Comparison of ENCODE assay signal across 18 cellular contexts in the genomic region with DNA sequence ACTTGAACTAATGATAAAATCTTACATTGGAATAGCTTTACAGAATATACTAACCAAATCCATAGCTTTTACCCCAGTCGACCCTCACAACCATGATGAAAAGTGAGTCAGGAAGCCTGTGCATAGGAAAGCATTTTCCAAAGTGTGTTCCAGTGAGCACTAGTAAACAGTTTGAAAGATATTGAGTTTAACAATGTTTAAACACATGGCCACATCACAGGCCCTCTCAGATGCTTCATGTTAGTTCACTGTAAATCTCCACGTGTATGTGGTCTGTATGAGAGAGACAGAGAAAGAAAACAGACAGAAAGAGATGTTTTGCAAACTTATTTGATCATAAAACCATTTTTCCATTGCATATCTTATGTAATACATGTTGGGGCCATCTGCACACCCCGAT.
"Had no signal": no experiment of that assay in that cellular context is flagged by ENCODE, and none has a peak within 500 bp of the region (broad histone marks: within the 10 kb centered on the region; RNA-seq: fewer than 3 reads in every experiment).

No MANE protein-coding gene starts in this region.

- H3K9me3 ChIP-seq: ovary, stomach, testis had no signal

- H3K4me3 ChIP-seq: ovary, stomach, testis had no signal

- H3K4me1 ChIP-seq: testis had no signal

- H3K27ac ChIP-seq: ovary, testis had no signal

- ATAC-seq: activated CD8-positive, alpha-beta memory T cell treated with anti-CD3 and anti-CD28 coated beads, Interleukin-2, amount 10 ng/mL, durations not matched to agents 7 days and 5 days; left cardiac atrium; natural killer cell; sciatic nerve; stimulated activated effector memory CD8-positive, alpha-beta T cell treated with anti-CD3 and anti-CD28 coated beads, Interleukin-12 subunit alpha, Interleukin-12 subunit beta, amount 100 ng/mL, for 72 hours; T-cell had no signal

- DNase-seq: activated CD4-positive, alpha-beta memory T cell treated with anti-CD3 and anti-CD28 coated beads, Interleukin-2, amount 10 ng/mL, durations not matched to agents 7 days and 5 days; activated CD4-positive, alpha-beta T cell treated with anti-CD3 and anti-CD28 coated beads for 48 hours; activated CD4-positive, CD25-positive, alpha-beta regulatory T cell; activated CD8-positive, alpha-beta memory T cell treated with anti-CD3 and anti-CD28 coated beads, Interleukin-2, amount 10 ng/mL, durations not matched to agents 7 days and 5 days; activated naive CD4-positive, alpha-beta T cell; activated naive CD8-positive, alpha-beta T cell treated with anti-CD3 and anti-CD28 coated beads for 36 hours; amygdala; caudate nucleus; erythroblast; left cardiac atrium; natural killer cell; ovary; stimulated activated CD4-positive, alpha-beta T cell treated with anti-CD3 and anti-CD28 coated beads, Interleukin-4, amount 100 ng/mL, for 24 hours; stomach; T-cell; testis had no signal

- H3K36me3 ChIP-seq: ovary, stomach had no signal

- H3K27me3 ChIP-seq: ovary, stomach, testis had no signal
